ENCODE assay signal across 8 cellular contexts in genomic region chr15:88450125-88450798, GRCh38. TPM values are rescaled to one million over a fixed set of nuclear protein-coding genes. Genes with fewer than 3 reads are reported as not detected.
DNase-seq lines count a peak whose midpoint lies in the region; ATAC-seq, FAIRE-seq and TF ChIP-seq lines count a peak whose summit lies in the region.

No MANE protein-coding gene starts in this region.

- H3K9me3 ChIP-seq in adrenal gland (replicated peaks in 1 of 3), result no peaks in the 10 kb centered on the region
- peaks cover 0 to 4% (median 0%) of the 10 kb centered on the region in 8 donors for H3K9me3 ChIP-seq in spleen

- H3K36me3 ChIP-seq in adrenal gland (replicated peaks in 1 of 2), result no peaks in the 10 kb centered on the region
- no peaks in the 10 kb centered on the region for H3K36me3 ChIP-seq in spleen

- 3 to 5% (median 3%) methylated on average over 10 to 12 of the region's 12 CpGs for WGBS in adrenal gland, 4 donors
- 3 to 7% (median 5%) methylated on average over 10 to 12 of the region's 12 CpGs for WGBS in spleen, 5 donors

- H3K4me1 ChIP-seq in adrenal gland (replicated peaks in 1 of 2) (peaks cover 3 to 11% of the 10 kb centered on the region in 2 donors), spleen (peaks cover 0 to 12% (median 5%) of the 10 kb centered on the region in 6 donors)

- no peak for TF ChIP-seq POLR2A in adrenal gland (IDR thresholded peaks at IDR 0.05)
- TF ChIP-seq POLR2A in spleen (IDR thresholded peaks at IDR 0.05), result no peak

- H3K27ac ChIP-seq in adrenal gland (no peak overlapping the region), spleen (no peak overlapping the region)

- H3K27me3 ChIP-seq in adrenal gland (no peaks in the 10 kb centered on the region), spleen (replicated peaks in 1 of 7) (peaks cover 0 to 28% (median 0%) of the 10 kb centered on the region in 7 donors)

- FAIRE-seq in GM18507 (lab: Jason Lieb, UNC), result peak; percentile 48

- TF ChIP-seq CTCF in adrenal gland (IDR thresholded peaks at IDR 0.05), result peak; percentile 49 to 67 (median 62)
- peak in 8 of 11 experiments; percentile 29 to 69 (median 46) for TF ChIP-seq CTCF in spleen (IDR thresholded peaks at IDR 0.05 in 8 of 11, conservative IDR thresholded peaks at IDR 0.05 in 3 of 11)

- peak; percentile 78 for ATAC-seq in SK-N-SH treated with all-trans-retinoic acid at 6 μM for 48 hours

- H3K4me3 ChIP-seq in adrenal gland, result no peak overlapping the region
- H3K4me3 ChIP-seq in spleen, result no peak overlapping the region

- peak; percentile 88 for DNase-seq in AG20443 (ENCODE audit: low spot score)
- DNase-seq in GM18507 (ENCODE audit: extremely low spot score, insufficient read length, low read depth), result peak; percentile 44
- peak; percentile 19 for DNase-seq in KG1 (lab: John Stamatoyannopoulos, UW)
- peak; percentile 54 to 88 (median 73) for DNase-seq in adrenal gland
- peak in 46 of 51 donors; percentile 3 to 79 (median 45) for DNase-seq in hypothalamus (lab: John Stamatoyannopoulos, UW)
- peak; percentile 78 for DNase-seq in spleen
- no peak for DNase-seq in mesenteric fat pad (ENCODE audit: low spot score)

- intact Hi-C loops in adrenal gland (cut with DNase I), result no loop called here
- intact Hi-C loops in spleen (cut with DNase I; ENCODE audit: low total_unique reads), result no loop called here

TF ChIP-seq in SK-N-SH treated with all-trans-retinoic acid at 6 μM for 48 hours, 23 proteins besides CTCF, POLR2A, EP300 and RAD21:
- no peak for TF ChIP-seq ZNF565 (CRISPR knock-in tag; conservative IDR thresholded peaks at IDR 0.05; ENCODE audit: low read depth)
- no peak for TF ChIP-seq ZC3H10 (CRISPR knock-in tag; IDR thresholded peaks at IDR 0.05)
- TF ChIP-seq TCF4 (CRISPR knock-in tag; IDR thresholded peaks at IDR 0.05; ENCODE audit: borderline replicate concordance), result no peak
- no peak for TF ChIP-seq BACH2 (CRISPR knock-in tag; IDR thresholded peaks at IDR 0.05; ENCODE audit: borderline replicate concordance)
- TF ChIP-seq RARB (CRISPR knock-in tag; IDR thresholded peaks at IDR 0.05), result no peak
- TF ChIP-seq ESRRG (CRISPR knock-in tag; IDR thresholded peaks at IDR 0.05), result no peak
- TF ChIP-seq PPARA (CRISPR knock-in tag; IDR thresholded peaks at IDR 0.05; ENCODE audit: borderline replicate concordance), result no peak
- TF ChIP-seq SNAI2 (CRISPR knock-in tag; IDR thresholded peaks at IDR 0.05), result no peak
- no peak for TF ChIP-seq GLIS3 (CRISPR knock-in tag; IDR thresholded peaks at IDR 0.05)
- no peak for TF ChIP-seq ZFP30 (CRISPR knock-in tag; IDR thresholded peaks at IDR 0.05)
- no peak for TF ChIP-seq PATZ1 (CRISPR knock-in tag; IDR thresholded peaks at IDR 0.05; ENCODE audit: borderline replicate concordance)
- no peak for TF ChIP-seq ZFP3 (CRISPR knock-in tag; IDR thresholded peaks at IDR 0.05)
- no peak for TF ChIP-seq TOX (CRISPR knock-in tag; IDR thresholded peaks at IDR 0.05; ENCODE audit: borderline replicate concordance)
- no peak for TF ChIP-seq CREB5 (CRISPR knock-in tag; IDR thresholded peaks at IDR 0.05; ENCODE audit: low read depth)
- no peak for TF ChIP-seq OSR1 (CRISPR knock-in tag; IDR thresholded peaks at IDR 0.05)
- no peak for TF ChIP-seq POU6F1 (CRISPR knock-in tag; IDR thresholded peaks at IDR 0.05; ENCODE audit: borderline replicate concordance, low read depth)

RNA-seq across cellular contexts. Expression of gene MRPL46, which starts 16.9 kb away (rescaled TPM):
- total RNA-seq in adrenal gland, result 10 to 100 TPM; 35.6 to 95.0 (median 45.1) TPM
- polyA plus RNA-seq in adrenal gland, result 100 to 1,000 TPM in 1 of 3 donors, 10 to 100 TPM in 2; 31.7 to 103 (median 36.7) TPM
- 10 to 100 TPM; 16.2 to 21.4 (median 19.5) TPM for total RNA-seq in spleen
- polyA plus RNA-seq in spleen, result 10 to 100 TPM; 23.1 to 37.3 (median 29.2) TPM
- 50.8 TPM for total RNA-seq in mesenteric fat pad

RNA-seq across cellular contexts. Expression of gene MRPS11, which starts 17.2 kb away (rescaled TPM):
- 100 to 1,000 TPM in 1 of 8 donors, 10 to 100 TPM in 7; 47.7 to 105 (median 53.5) TPM for total RNA-seq in adrenal gland
- polyA plus RNA-seq in adrenal gland, result 100 to 1,000 TPM in 1 of 3 donors, 10 to 100 TPM in 2; 41.3 to 121 (median 61.9) TPM
- 10 to 100 TPM; 24.6 to 38.0 (median 31.5) TPM for total RNA-seq in spleen
- polyA plus RNA-seq in spleen, result 10 to 100 TPM; 39.6 to 42.2 (median 40.1) TPM
- 60.9 TPM for total RNA-seq in mesenteric fat pad
